Comparison of ENCODE assay signal across 9 cellular contexts in genomic region chr12:48980953-48981756, GRCh38. TPM values are rescaled to one million over a fixed set of nuclear protein-coding genes. Genes with fewer than 3 reads are reported as not detected.
DNase-seq lines count a peak whose midpoint lies in the region; ATAC-seq and TF ChIP-seq lines count a peak whose summit lies in the region.
"Had no signal": no experiment of that assay in that cellular context is flagged by ENCODE, and none has a peak within 500 bp of the region (broad histone marks: within the 10 kb centered on the region; RNA-seq: fewer than 3 reads in every experiment).

No MANE protein-coding gene starts in this region.

- H3F3A ChIP-seq in MM.1S (ENCODE audit: insufficient read depth, low read length) = no peaks in the 10 kb centered on the region

- no peaks in the 10 kb centered on the region for H3K9me3 ChIP-seq in BLaER1
- H3K9me3 ChIP-seq in MM.1S (replicated peaks; ENCODE audit: insufficient read depth, low read length) = no peaks in the 10 kb centered on the region
- no peaks in the 10 kb centered on the region for H3K9me3 ChIP-seq in stomach smooth muscle (ENCODE audit: control insufficient read depth in 2 of 2, low read length in 2 of 2)

- H3K36me3 ChIP-seq in BLaER1 (no peaks in the 10 kb centered on the region), MM.1S (replicated peaks; ENCODE audit: insufficient read depth, low read length) (no peaks in the 10 kb centered on the region), stomach smooth muscle (ENCODE audit: control insufficient read depth in 2 of 2, insufficient read depth in 2 of 2, low read length in 2 of 2) (no peaks in the 10 kb centered on the region)

- H3K4me3 ChIP-seq in BLaER1 (peak overlapping the region; percentile 59), MM.1S (ENCODE audit: low read length) (peak overlapping the region; percentile 52), stomach smooth muscle (ENCODE audit: low read length in 2 of 2) (peak overlapping the region; percentile 57 to 69)

- H3K36me3 Mint-ChIP-seq in activated naive CD8-positive, alpha-beta T cell treated with anti-CD3 and anti-CD28 coated beads, Interleukin-2, amount 50 U/mL, for 24 hours (ENCODE audit: low read depth) = peaks cover 2% of the 10 kb centered on the region

- peaks cover 55% of the 10 kb centered on the region for H3K4me1 Mint-ChIP-seq in activated naive CD8-positive, alpha-beta T cell treated with anti-CD3 and anti-CD28 coated beads, Interleukin-2, amount 50 U/mL, for 24 hours

- peaks cover 55% of the 10 kb centered on the region for H4K20me1 ChIP-seq in BLaER1
- no peaks in the 10 kb centered on the region for H4K20me1 ChIP-seq in MM.1S (ENCODE audit: insufficient read depth, low read length)

- no peaks in the 10 kb centered on the region for H3K9me3 Mint-ChIP-seq in activated naive CD8-positive, alpha-beta T cell treated with anti-CD3 and anti-CD28 coated beads, Interleukin-2, amount 50 U/mL, for 24 hours

- H3K27ac Mint-ChIP-seq in activated naive CD8-positive, alpha-beta T cell treated with anti-CD3 and anti-CD28 coated beads, Interleukin-2, amount 50 U/mL, for 24 hours = peak overlapping the region; percentile 74

- H3K4me2 ChIP-seq in BLaER1 (peak overlapping the region; percentile 85), MM.1S (ENCODE audit: low read depth, low read length) (peak overlapping the region; percentile 89)

- no peak for DNase-seq in MM.1S
- DNase-seq in activated naive CD8-positive, alpha-beta T cell treated with anti-CD3 and anti-CD28 coated beads, Interleukin-2, amount 50 U/mL, for 24 hours = no peak
- DNase-seq in left colon = peak in 1 of 2 donors; percentile 52
- no peak for DNase-seq in dedifferentiated amniotic fluid mesenchymal stem cell (ENCODE audit: extremely low spot score)

- H3K27me3 ChIP-seq in BLaER1 = peaks cover 78% of the 10 kb centered on the region
- H3K27me3 ChIP-seq in MM.1S (replicated peaks; ENCODE audit: insufficient read depth, low read length) = peaks cover 94% of the 10 kb centered on the region
- peaks cover 62 to 72% of the 10 kb centered on the region in 2 donors for H3K27me3 ChIP-seq in stomach smooth muscle (ENCODE audit: control insufficient read depth in 1 of 2, insufficient read depth in 2 of 2, low read length in 2 of 2)

- peaks cover 70% of the 10 kb centered on the region for H3K27me3 Mint-ChIP-seq in activated naive CD8-positive, alpha-beta T cell treated with anti-CD3 and anti-CD28 coated beads, Interleukin-2, amount 50 U/mL, for 24 hours

- H3K4me3 Mint-ChIP-seq in activated naive CD8-positive, alpha-beta T cell treated with anti-CD3 and anti-CD28 coated beads, Interleukin-2, amount 50 U/mL, for 24 hours = peak overlapping the region; percentile 42

- peaks cover 73% of the 10 kb centered on the region for H3K4me1 ChIP-seq in BLaER1
- H3K4me1 ChIP-seq in MM.1S (ENCODE audit: low read length) = peaks cover 41% of the 10 kb centered on the region
- H3K4me1 ChIP-seq in stomach smooth muscle (ENCODE audit: control insufficient read depth, insufficient read depth, low read length) = peaks cover 39% of the 10 kb centered on the region

- intact Hi-C loops in left colon (cut with DNase I, micrococcal nuclease) = no loop called here

- H3K27ac ChIP-seq in BLaER1 (no peak overlapping the region), MM.1S (ENCODE audit: low read length) (no peak overlapping the region), stomach smooth muscle (ENCODE audit: low read length) (no peak overlapping the region)

- TF ChIP-seq CTCF in MM.1S (IDR thresholded peaks at IDR 0.05; ENCODE audit: low read length) = peak; percentile 22; the same call in 1 of the 2 replicates

- H3K9me2 ChIP-seq in MM.1S (replicated peaks; ENCODE audit: insufficient read depth, low read length) = no peaks in the 10 kb centered on the region

- no peak for ATAC-seq in activated naive CD8-positive, alpha-beta T cell treated with anti-CD3 and anti-CD28 coated beads, Interleukin-2, amount 50 U/mL, for 24 hours
- peak; percentile 36 for ATAC-seq in left colon
- ATAC-seq in GM18511 (IDR thresholded peaks at IDR 0.05; ENCODE audit: unreplicated experiment) = no peak
- ATAC-seq in HG02885 (IDR thresholded peaks at IDR 0.05; ENCODE audit: poor library complexity, unreplicated experiment) = no peak

- H3K79me2 ChIP-seq in MM.1S (ENCODE audit: low read length) = no peaks in the 10 kb centered on the region

- H3K9ac ChIP-seq in BLaER1 (no peak overlapping the region), MM.1S (ENCODE audit: low read length) (no peak overlapping the region), stomach smooth muscle (ENCODE audit: low read length in 2 of 2) (no peak overlapping the region)

- H2AFZ ChIP-seq in MM.1S (ENCODE audit: low read length) = peak overlapping the region; percentile 44; the same call in 1 of the 2 replicates

RNA-seq across cellular contexts. Expression of gene WNT1, which starts 3.0 kb away (rescaled TPM):
- total RNA-seq in left colon = not detected
- total RNA-seq: subcutaneous adipose tissue had no signal

RNA-seq across cellular contexts. Expression of gene WNT10B, which starts 9.6 kb away (rescaled TPM):
- total RNA-seq in left colon = under 1 TPM; 0.15 to 0.61 TPM

RNA-seq across cellular contexts. Expression of gene DDN, which starts 18.0 kb away (rescaled TPM):
- total RNA-seq in left colon = under 1 TPM in 1 of 2 donors, not detected in 1; 0.06 TPM
- total RNA-seq: subcutaneous adipose tissue had no signal

RNA-seq across cellular contexts. Expression of gene ARF3, which starts 23.9 kb away (rescaled TPM):
- total RNA-seq in left colon = 100 to 1,000 TPM; 271 to 304 TPM

RNA-seq across cellular contexts. Expression of gene PRKAG1, which starts 37.4 kb away (rescaled TPM):
- 10 to 100 TPM; 52.0 to 53.9 TPM for total RNA-seq in left colon
